35 cellular contexts compared by ENCODE assay signal in genomic region chr10:43338117-43338516, GRCh38. TPM values are rescaled to one million over a fixed set of nuclear protein-coding genes. Genes with fewer than 3 reads are reported as not detected.
DNase-seq lines count a peak whose midpoint lies in the region; ATAC-seq, FAIRE-seq and TF ChIP-seq lines count a peak whose summit lies in the region.
"Had no signal": no experiment of that assay in that cellular context is flagged by ENCODE, and none has a peak within 500 bp of the region (broad histone marks: within the 10 kb centered on the region; RNA-seq: fewer than 3 reads in every experiment).

No MANE protein-coding gene starts in this region.

- no peak overlapping the region for H3K9ac ChIP-seq in mesendoderm (ENCODE audit: low read length)

- H2BK120ac ChIP-seq in mesendoderm (ENCODE audit: low read depth, low read length): no peak overlapping the region

- no peaks in the 10 kb centered on the region for H3K79me1 ChIP-seq in mesendoderm (ENCODE audit: low read length)

- H3K4me1 Mint-ChIP-seq in stimulated activated effector memory CD8-positive, alpha-beta T cell treated with anti-CD3 and anti-CD28 coated beads, Interleukin-12 subunit alpha, Interleukin-12 subunit beta, amount 100 ng/mL, for 72 hours: peaks cover 16% of the 10 kb centered on the region

- TF ChIP-seq POLR2A in A549 (IDR thresholded peaks at IDR 0.05; ENCODE audit: low read length): no peak

- ATAC-seq in A549: peak; percentile 25 to 40; a peak in 3 of 6 replicates
- no peak for ATAC-seq in stimulated activated effector memory CD8-positive, alpha-beta T cell treated with anti-CD3 and anti-CD28 coated beads, Interleukin-12 subunit alpha, Interleukin-12 subunit beta, amount 100 ng/mL, for 72 hours
- ATAC-seq in HG03039 (IDR thresholded peaks at IDR 0.05; ENCODE audit: unreplicated experiment): no peak
- ATAC-seq in HG03378 (IDR thresholded peaks at IDR 0.05; ENCODE audit: unreplicated experiment): no peak
- ATAC-seq: CD8-positive, alpha-beta T cell; gastrocnemius medialis; K562; left cardiac atrium; natural killer cell treated with Interleukin-12 subunit alpha and Interleukin-12 subunit beta and Interleukin-15 and Interleukin-18, amount 100 ng/mL, for 72 hours; PC-3; Right ventricle myocardium inferior had no signal

- no peak overlapping the region for H3K4me3 ChIP-seq in A549
- H3K4me3 ChIP-seq in H7 (ENCODE audit: insufficient read depth, low read depth, low read length): no peak overlapping the region
- no peak overlapping the region for H3K4me3 ChIP-seq in brain microvascular endothelial cell (ENCODE audit: low read depth, low read length)
- H3K4me3 ChIP-seq in mesendoderm (ENCODE audit: low read length): no peak overlapping the region
- H3K4me3 ChIP-seq: dorsolateral prefrontal cortex, gastrocnemius medialis, K562, lung, skin epidermis had no signal

- no peak for DNase-seq in A549 (ENCODE audit: low read depth in 1 of 2, low spot score in 1 of 2)
- DNase-seq in H7: peak; percentile 78
- no peak for DNase-seq in brain microvascular endothelial cell
- peak; percentile 40 for DNase-seq in mesendoderm
- no peak for DNase-seq in GM03348 (ENCODE audit: low spot score)
- DNase-seq in stimulated activated effector memory CD8-positive, alpha-beta T cell treated with anti-CD3 and anti-CD28 coated beads, Interleukin-12 subunit alpha, Interleukin-12 subunit beta, amount 100 ng/mL, for 72 hours (ENCODE audit: low spot score in 2 of 2): no peak
- DNase-seq: activated CD4-positive, alpha-beta T cell treated with anti-CD3 and anti-CD28 coated beads for 4 hours; amygdala; CD8-positive, alpha-beta T cell; dorsolateral prefrontal cortex; gastrocnemius medialis; GDM1; HFFc6; hippocampal formation; left cardiac atrium; NCI-H1417 treated with DMSO at 0.1 percent for 48 hours; NCI-H2081; NCI-H2227 treated with DMSO at 0.1 percent for 48 hours; NCI-H526; PC-3; retina; stimulated activated naive CD4-positive, alpha-beta T cell had no signal

- no peak overlapping the region for H2AK5ac ChIP-seq in mesendoderm (ENCODE audit: low read length)

- H3K4me1 ChIP-seq in A549 (peaks cover 69% of the 10 kb centered on the region), mesendoderm (ENCODE audit: control insufficient read depth, low read depth, low read length) (no peaks in the 10 kb centered on the region)
- H3K4me1 ChIP-seq: gastrocnemius medialis had no signal

- in situ Hi-C loops in brain microvascular endothelial cell (cut with HindIII; ENCODE audit: low pct_ligation_motif_present, low sequenced_read_pairs): no loop called here

- no peaks in the 10 kb centered on the region for H3K9me3 ChIP-seq in A549
- H3K9me3 ChIP-seq: gastrocnemius medialis had no signal

- no peak for FAIRE-seq in A549 (lab: Jason Lieb, UNC)
- FAIRE-seq: K562 had no signal

- peak overlapping the region; percentile 88 to 91 for H3K27ac ChIP-seq in A549
- H3K27ac ChIP-seq in brain microvascular endothelial cell: no peak overlapping the region
- H3K27ac ChIP-seq in mesendoderm (ENCODE audit: low read depth, low read length): no peak overlapping the region
- H3K27ac ChIP-seq: dorsolateral prefrontal cortex, gastrocnemius medialis, skin epidermis had no signal

- no peak overlapping the region for H3K4ac ChIP-seq in mesendoderm (ENCODE audit: low read depth, low read length)

- H3K4me2 ChIP-seq in A549: peak overlapping the region; percentile 67
- H3K4me2 ChIP-seq in mesendoderm (ENCODE audit: low read length): no peak overlapping the region

- H3K79me2 ChIP-seq in mesendoderm (ENCODE audit: control insufficient read depth, insufficient read depth, low read length): no peaks in the 10 kb centered on the region

- H2BK5ac ChIP-seq in mesendoderm (ENCODE audit: low read length): no peak overlapping the region

- CTCF ChIA-PET in A549 (lab: Yijun Ruan, JAX): interaction anchor here (1.2 to 2.6 kb wide), 3 partner anchors 11 to 72 kb away, joined by 6 to 11 read pairs (median 7); no protein-coding TSS in a partner anchor

- no peak overlapping the region for H3K18ac ChIP-seq in mesendoderm (ENCODE audit: low read length)

- H3K23ac ChIP-seq in mesendoderm (ENCODE audit: low read length): peak overlapping the region; percentile 15

- H3K9me3 Mint-ChIP-seq in stimulated activated effector memory CD8-positive, alpha-beta T cell treated with anti-CD3 and anti-CD28 coated beads, Interleukin-12 subunit alpha, Interleukin-12 subunit beta, amount 100 ng/mL, for 72 hours: no peaks in the 10 kb centered on the region
- H3K9me3 Mint-ChIP-seq: activated naive CD4-positive, alpha-beta T cell treated with anti-CD3 and anti-CD28 coated beads, Interleukin-2, amount 50 U/mL, for 24 hours; CD8-positive, alpha-beta T cell; HFFc6; natural killer cell treated with Interleukin-12 subunit alpha and Interleukin-12 subunit beta and Interleukin-15 and Interleukin-18, amount 100 ng/mL, for 72 hours had no signal

- H3K27me3 ChIP-seq in H7 (ENCODE audit: control insufficient read depth, insufficient read depth, low read length): no peaks in the 10 kb centered on the region; the same call in 1 of the 2 replicates
- no peaks in the 10 kb centered on the region for H3K27me3 ChIP-seq in brain microvascular endothelial cell (replicated peaks)
- H3K27me3 ChIP-seq in mesendoderm (ENCODE audit: insufficient read depth, low read length, poor library complexity): no peaks in the 10 kb centered on the region
- H3K27me3 ChIP-seq: dorsolateral prefrontal cortex had no signal

- TF ChIP-seq CTCF in A549 (IDR thresholded peaks at IDR 0.05): no peak
- TF ChIP-seq CTCF in brain microvascular endothelial cell (IDR thresholded peaks at IDR 0.05; ENCODE audit: low read depth, low read length, missing control alignments): peak; percentile 15

- H3K27ac Mint-ChIP-seq in stimulated activated effector memory CD8-positive, alpha-beta T cell treated with anti-CD3 and anti-CD28 coated beads, Interleukin-12 subunit alpha, Interleukin-12 subunit beta, amount 100 ng/mL, for 72 hours: no peak overlapping the region
- H3K27ac Mint-ChIP-seq: activated naive CD4-positive, alpha-beta T cell treated with anti-CD3 and anti-CD28 coated beads, Interleukin-2, amount 50 U/mL, for 24 hours; CD8-positive, alpha-beta T cell; HFFc6; natural killer cell treated with Interleukin-12 subunit alpha and Interleukin-12 subunit beta and Interleukin-15 and Interleukin-18, amount 100 ng/mL, for 72 hours had no signal

- no peak for TF ChIP-seq RAD21 in A549 (conservative IDR thresholded peaks at IDR 0.05 in 1 of 2, IDR thresholded peaks at IDR 0.05 in 1 of 2)

- WGBS in A549 (ENCODE audit: missing lambda C conversion rate): 85% methylated on average over 8 of the region's 12 CpGs
- WGBS in mesendoderm (ENCODE audit: extremely low coverage, insufficient coverage, low lambda C conversion rate): no CpG with 5 or more reads among the region's 12 CpGs

- no peak for TF ChIP-seq EP300 in A549 (IDR thresholded peaks at IDR 0.05)

- POLR2A ChIA-PET in A549 (lab: Yijun Ruan, JAX): no interaction called here

- no peak overlapping the region for H4K8ac ChIP-seq in mesendoderm (ENCODE audit: low read depth, low read length)

- H3K36me3 Mint-ChIP-seq in stimulated activated effector memory CD8-positive, alpha-beta T cell treated with anti-CD3 and anti-CD28 coated beads, Interleukin-12 subunit alpha, Interleukin-12 subunit beta, amount 100 ng/mL, for 72 hours: no peaks in the 10 kb centered on the region
- H3K36me3 Mint-ChIP-seq: activated naive CD4-positive, alpha-beta T cell treated with anti-CD3 and anti-CD28 coated beads, Interleukin-2, amount 50 U/mL, for 24 hours; CD8-positive, alpha-beta T cell; natural killer cell treated with Interleukin-12 subunit alpha and Interleukin-12 subunit beta and Interleukin-15 and Interleukin-18, amount 100 ng/mL, for 72 hours had no signal

- no peak overlapping the region for H2BK15ac ChIP-seq in mesendoderm (replicated peaks; ENCODE audit: low read depth)

- H3K36me3 ChIP-seq in H7 (replicated peaks; ENCODE audit: control insufficient read depth, insufficient read depth, low read length) (no peaks in the 10 kb centered on the region), brain microvascular endothelial cell (replicated peaks) (no peaks in the 10 kb centered on the region), mesendoderm (ENCODE audit: control insufficient read depth, insufficient read depth, low read length) (no peaks in the 10 kb centered on the region)
- H3K36me3 ChIP-seq: gastrocnemius medialis had no signal

- no peak overlapping the region for H3K4me3 Mint-ChIP-seq in stimulated activated effector memory CD8-positive, alpha-beta T cell treated with anti-CD3 and anti-CD28 coated beads, Interleukin-12 subunit alpha, Interleukin-12 subunit beta, amount 100 ng/mL, for 72 hours
- H3K4me3 Mint-ChIP-seq: activated naive CD4-positive, alpha-beta T cell treated with anti-CD3 and anti-CD28 coated beads, Interleukin-2, amount 50 U/mL, for 24 hours; CD8-positive, alpha-beta T cell; HFFc6; natural killer cell treated with Interleukin-12 subunit alpha and Interleukin-12 subunit beta and Interleukin-15 and Interleukin-18, amount 100 ng/mL, for 72 hours had no signal

- no peak overlapping the region for H4K5ac ChIP-seq in mesendoderm (ENCODE audit: low read length)

- no peak overlapping the region for H3K56ac ChIP-seq in mesendoderm (ENCODE audit: low read length)

TF ChIP-seq in A549, 52 proteins besides CTCF, POLR2A, EP300 and RAD21 (continues in another document):
- TF ChIP-seq KDM5A (IDR thresholded peaks at IDR 0.05) (no peak), EHMT2 (IDR thresholded peaks at IDR 0.05; ENCODE audit: low read depth) (no peak), BCL3 (IDR thresholded peaks at IDR 0.05) (no peak), ZSCAN20 (CRISPR knock-in tag; IDR thresholded peaks at IDR 0.05) (no peak)

RNA-seq across cellular contexts. Expression of gene FXYD4, which starts 33.3 kb away (rescaled TPM):
- polyA plus RNA-seq in A549 (2011; rRNA removed) (not detected in 2 replicates), A549 (2017; fragmentation: RNase III; extraction: RNeasy Plus Mini Kit Qiagen cat#74134 plus additional on column Dnase treatment) (not detected in 3 replicates)
- polyA plus RNA-seq in A549 (2012; cell fraction: cytosol; rRNA removed): not detected in 2 replicates
- not detected in 2 replicates for polyA plus RNA-seq in A549 (2012; cell fraction: nucleus; rRNA removed)
- polyA minus RNA-seq in A549 (2011; rRNA and poly(A)+ RNA removed): not detected in 2 replicates
- not detected in 2 replicates for total RNA-seq in H7 (2014; rRNA removed; shearing (Covaris generic))
- not detected for polyA plus RNA-seq in mesendoderm (2013, experiment 1 of 2)
- 0.13 TPM for polyA plus RNA-seq in mesendoderm (2013, experiment 2 of 2)
- total RNA-seq: activated CD8-positive, alpha-beta memory T cell treated with anti-CD3 and anti-CD28 coated beads for 36 hours; CD8-positive, alpha-beta T cell; cerebellum; fibroblast of lung; gastrocnemius medialis; HFFc6; K562; left cardiac atrium; MCF 10A; natural killer cell treated with Interleukin-12 subunit alpha and Interleukin-12 subunit beta and Interleukin-15 and Interleukin-18, amount 100 ng/mL, for 72 hours; osteocyte; PC-3; Right ventricle myocardium inferior had no signal
- polyA plus RNA-seq: fibroblast of lung, K562 had no signal

Comparison
In these comparisons a context has a peak if more than half of its experiments do, and no peak if none do; other contexts are left out.
1. ATAC-seq: peak in A549 (2 of 2); none in stimulated activated effector memory CD8-positive, alpha-beta T cell treated with anti-CD3 and anti-CD28 coated beads, Interleukin-12 subunit alpha, Interleukin-12 subunit beta, amount 100 ng/mL, for 72 hours (single experiment), HG03039 (single experiment) and HG03378 (single experiment).
2. DNase-seq: peak in H7 (single experiment) and mesendoderm (single experiment); none in A549 (0 of 2), brain microvascular endothelial cell (single experiment), GM03348 (single experiment) and stimulated activated effector memory CD8-positive, alpha-beta T cell treated with anti-CD3 and anti-CD28 coated beads, Interleukin-12 subunit alpha, Interleukin-12 subunit beta, amount 100 ng/mL, for 72 hours (0 of 2).
3. H3K27ac ChIP-seq: peak in A549 (2 of 2); none in brain microvascular endothelial cell (single experiment) and mesendoderm (single experiment).